ENCODE assay signal across 26 cellular contexts in genomic region chr3:72535789-72536188, GRCh38.
DNase-seq lines count a peak whose midpoint lies in the region; ATAC-seq, FAIRE-seq and TF ChIP-seq lines count a peak whose summit lies in the region.
"Had no signal": no experiment of that assay in that cellular context is flagged by ENCODE, and none has a peak within 500 bp of the region (broad histone marks: within the 10 kb centered on the region; RNA-seq: fewer than 3 reads in every experiment).

No MANE protein-coding gene starts in this region.

- H3K36me3 Mint-ChIP-seq in naive thymus-derived CD4-positive, alpha-beta T cell: peaks cover 0 to 9% (median 0%) of the 10 kb centered on the region in 5 donors
- H3K36me3 Mint-ChIP-seq: IgD-negative memory B cell had no signal

- 0 out of 2 replicates have a peak overlapping the region, but pooled peaks have one; percentile 9 for H2AFZ ChIP-seq in K562 (ENCODE audit: low read depth, low read length)

- peaks cover 0 to 13% (median 8%) of the 10 kb centered on the region in 7 donors for H3K4me1 Mint-ChIP-seq in naive thymus-derived CD4-positive, alpha-beta T cell

- peaks cover 0 to 8% (median 4%) of the 10 kb centered on the region in 5 donors for H3K27me3 Mint-ChIP-seq in naive thymus-derived CD4-positive, alpha-beta T cell

- DNase-seq in heart left ventricle (peak in 2 of 5 donors; percentile 21 to 29), left cardiac atrium (no peak), K562 (ENCODE audit: extremely low read depth in 1 of 4, low spot score in 3 of 4) (no peak), RWPE1 (ENCODE audit: low spot score) (no peak), CD1c-positive myeloid dendritic cell (ENCODE audit: extremely low spot score) (no peak), NCI-H187 (lab: John Stamatoyannopoulos, UW) (no peak)
- no peak for DNase-seq in naive thymus-derived CD4-positive, alpha-beta T cell
- DNase-seq: activated naive CD4-positive, alpha-beta T cell treated with Interleukin-2 at 50 U/mL for 16 hours; activated T-cell treated with anti-CD3 and anti-CD28 coated beads, Interleukin-2, amount 50 U/mL, for 4 hours; anterior cingulate cortex; Calu3; mammary epithelial cell; NCI-H1436; NCI-H2107; NCI-H446 treated with DMSO at 0.1 percent for 48 hours; ovary; right cardiac atrium; spleen; stimulated activated CD4-positive, alpha-beta T cell treated with anti-CD3 and anti-CD28 coated beads, Interleukin-2, amount 100 ng/mL, for 48 hours; stimulated activated naive CD4-positive, alpha-beta T cell had no signal

- H3K4me3 Mint-ChIP-seq in naive thymus-derived CD4-positive, alpha-beta T cell: no peak overlapping the region
- H3K4me3 Mint-ChIP-seq: activated T-cell treated with anti-CD3 and anti-CD28 coated beads, Interleukin-2, amount 50 U/mL, for 4 hours; IgD-negative memory B cell had no signal

- H3K27ac ChIP-seq in heart left ventricle: peak overlapping the region in 1 of 12 donors; percentile 38
- no peak overlapping the region for H3K27ac ChIP-seq in K562 (ENCODE audit: extremely low read depth, low read depth, low read length)
- no peak overlapping the region for H3K27ac ChIP-seq in naive thymus-derived CD4-positive, alpha-beta T cell (ENCODE audit: low read depth, low read length)
- no peak overlapping the region for H3K27ac ChIP-seq in RWPE1
- H3K27ac ChIP-seq: C4-2B, gastroesophageal sphincter, ovary, spleen, thoracic aorta had no signal

- no peak for TF ChIP-seq POLR2A in heart left ventricle (IDR thresholded peaks at IDR 0.05)
- no peak for TF ChIP-seq POLR2A in K562 (conservative IDR thresholded peaks at IDR 0.05)

- H3K9me3 Mint-ChIP-seq in naive thymus-derived CD4-positive, alpha-beta T cell: peaks cover 0 to 7% (median 0%) of the 10 kb centered on the region in 11 donors
- H3K9me3 Mint-ChIP-seq: activated T-cell treated with anti-CD3 and anti-CD28 coated beads, Interleukin-2, amount 50 U/mL, for 4 hours had no signal

- CTCF ChIA-PET in K562 (lab: Yijun Ruan, JAX; ENCODE audit: low intra/inter-chr PET ratio) (no interaction called here), RWPE1 (lab: Yijun Ruan, JAX) (no interaction called here)
- CTCF ChIA-PET in naive thymus-derived CD4-positive, alpha-beta T cell (lab: Charles Lee): no interaction called here

- POLR2A ChIA-PET in K562 (lab: Yijun Ruan, JAX) (interaction anchor here (0.6 kb wide), 1 partner anchor 88 kb away, joined by 3 read pairs; no protein-coding TSS in a partner anchor), RWPE1 (lab: Yijun Ruan, JAX; ENCODE audit: low non-redundant PET) (no interaction called here)
- POLR2A ChIA-PET in naive thymus-derived CD4-positive, alpha-beta T cell (lab: Charles Lee): no interaction called here

- H3K27me3 ChIP-seq in heart left ventricle (no peaks in the 10 kb centered on the region), K562 (ENCODE audit: control insufficient read depth in 2 of 2, insufficient read depth in 2 of 2, low read length in 2 of 2) (no peaks in the 10 kb centered on the region)
- H3K27me3 ChIP-seq in naive thymus-derived CD4-positive, alpha-beta T cell (ENCODE audit: control insufficient read depth in 2 of 2, insufficient read depth in 2 of 2, low read length in 2 of 2): no peaks in the 10 kb centered on the region
- H3K27me3 ChIP-seq: gastroesophageal sphincter, ovary, spleen had no signal

- no peaks in the 10 kb centered on the region for H3K9me3 ChIP-seq in heart left ventricle
- no peaks in the 10 kb centered on the region for H3K9me3 ChIP-seq in K562 (replicated peaks; ENCODE audit: control insufficient read depth, insufficient read depth, low read depth, low read length)
- H3K9me3 ChIP-seq in naive thymus-derived CD4-positive, alpha-beta T cell (ENCODE audit: control insufficient read depth in 2 of 3, low read length in 3 of 3): no peaks in the 10 kb centered on the region
- H3K9me3 ChIP-seq: gastroesophageal sphincter, ovary, spleen, thoracic aorta had no signal

- in situ Hi-C loops in K562 (cut with MboI): no loop called here

- no peaks in the 10 kb centered on the region for H3K9me1 ChIP-seq in K562 (ENCODE audit: control insufficient read depth, insufficient read depth, low read length)

- TF ChIP-seq RAD21 in K562 (CRISPR knock-in tag; conservative IDR thresholded peaks at IDR 0.05 in 1 of 2, IDR thresholded peaks at IDR 0.05 in 1 of 2): no peak

- H3K4me2 ChIP-seq in K562 (ENCODE audit: insufficient read depth, low read length): no peak overlapping the region

- intact Hi-C loops in heart left ventricle (cut with DNase I): no loop called here
- intact Hi-C loops in left cardiac atrium (cut with DNase I): no loop called here
- intact Hi-C loops in K562 (cut with micrococcal nuclease): no loop called here
- intact Hi-C loops in naive thymus-derived CD4-positive, alpha-beta T cell (cut with micrococcal nuclease): no loop called here

- 22 to 27% (median 24%) methylated on average over 7 of the region's 7 CpGs for WGBS in heart left ventricle, 4 donors
- 25% methylated on average over 5 of the region's 7 CpGs for WGBS in K562 (ENCODE audit: insufficient coverage, low coverage, missing lambda C conversion rate)

- no peak for TF ChIP-seq CTCF in heart left ventricle (IDR thresholded peaks at IDR 0.05)
- no peak for TF ChIP-seq CTCF in K562 (IDR thresholded peaks at IDR 0.05 in 2 of 3, conservative IDR thresholded peaks at IDR 0.05 in 1 of 3; ENCODE audit: insufficient read depth in 2 of 3, low read depth in 1 of 3, low read length in 3 of 3)
- TF ChIP-seq CTCF in RWPE1 (conservative IDR thresholded peaks at IDR 0.05; ENCODE audit: low read depth): no peak

- peak; percentile 47 to 84 (median 74) for ATAC-seq in heart left ventricle
- no peak for ATAC-seq in left cardiac atrium
- ATAC-seq in K562: peak; percentile 60
- ATAC-seq in naive thymus-derived CD4-positive, alpha-beta T cell: peak; percentile 27
- ATAC-seq: activated CD4-positive, CD25-positive, alpha-beta regulatory T cell treated with anti-CD3 and anti-CD28 coated beads, Interleukin-2, amount 50 U/mL, for 24 hours; gastroesophageal sphincter had no signal

- H3K4me1 ChIP-seq in heart left ventricle (peaks cover 0 to 12% (median 2%) of the 10 kb centered on the region in 12 donors), K562 (replicated peaks in 1 of 2; ENCODE audit: control insufficient read depth in 2 of 2, insufficient read depth in 2 of 2, low read length in 2 of 2) (no peaks in the 10 kb centered on the region; a peak in 1 of 5 replicates)
- H3K4me1 ChIP-seq in naive thymus-derived CD4-positive, alpha-beta T cell (ENCODE audit: control insufficient read depth in 2 of 2, insufficient read depth in 2 of 2, low read length in 2 of 2): no peaks in the 10 kb centered on the region
- H3K4me1 ChIP-seq: gastroesophageal sphincter had no signal

- BruUV-seq in K562 (replicated peaks; lab: Mats Ljungman, UMichigan): no TSS peak

- H3K79me2 ChIP-seq in K562 (ENCODE audit: control insufficient read depth, insufficient read depth, low read length): no peaks in the 10 kb centered on the region

- H3K4me3 ChIP-seq in heart left ventricle (no peak overlapping the region), K562 (no peak overlapping the region)
- H3K4me3 ChIP-seq in naive thymus-derived CD4-positive, alpha-beta T cell (ENCODE audit: low read length): no peak overlapping the region
- H3K4me3 ChIP-seq: gastroesophageal sphincter, ovary, spleen, thoracic aorta had no signal

- H3K36me3 ChIP-seq in heart left ventricle: no peaks in the 10 kb centered on the region
- H3K36me3 ChIP-seq in K562 (ENCODE audit: control insufficient read depth, insufficient read depth, low read length): no peaks in the 10 kb centered on the region
- no peaks in the 10 kb centered on the region for H3K36me3 ChIP-seq in naive thymus-derived CD4-positive, alpha-beta T cell (ENCODE audit: control insufficient read depth in 2 of 3, insufficient read depth in 3 of 3, low read length in 3 of 3)
- H3K36me3 ChIP-seq: gastroesophageal sphincter, ovary, spleen, thoracic aorta had no signal

- no peak for FAIRE-seq in K562 (lab: Jason Lieb, UNC)
- FAIRE-seq: keratinocyte had no signal

- no peak for TF ChIP-seq EP300 in K562 (IDR thresholded peaks at IDR 0.05; ENCODE audit: low read length)

- no peak overlapping the region for H3K27ac Mint-ChIP-seq in naive thymus-derived CD4-positive, alpha-beta T cell
- H3K27ac Mint-ChIP-seq: IgD-negative memory B cell had no signal

- H4K20me1 ChIP-seq in K562 (replicated peaks; ENCODE audit: control insufficient read depth, insufficient read depth, low read length): no peaks in the 10 kb centered on the region

- H3K9ac ChIP-seq in K562 (ENCODE audit: insufficient read depth in 1 of 2, low read depth in 2 of 2, low read length in 2 of 2): peak overlapping the region in 1 of 2 experiments; percentile 30; a peak in 1 of 4 replicates

TF ChIP-seq in K562, 482 proteins besides CTCF, POLR2A, EP300 and RAD21 (continues in another document):
- TF ChIP-seq, protein P1, sequence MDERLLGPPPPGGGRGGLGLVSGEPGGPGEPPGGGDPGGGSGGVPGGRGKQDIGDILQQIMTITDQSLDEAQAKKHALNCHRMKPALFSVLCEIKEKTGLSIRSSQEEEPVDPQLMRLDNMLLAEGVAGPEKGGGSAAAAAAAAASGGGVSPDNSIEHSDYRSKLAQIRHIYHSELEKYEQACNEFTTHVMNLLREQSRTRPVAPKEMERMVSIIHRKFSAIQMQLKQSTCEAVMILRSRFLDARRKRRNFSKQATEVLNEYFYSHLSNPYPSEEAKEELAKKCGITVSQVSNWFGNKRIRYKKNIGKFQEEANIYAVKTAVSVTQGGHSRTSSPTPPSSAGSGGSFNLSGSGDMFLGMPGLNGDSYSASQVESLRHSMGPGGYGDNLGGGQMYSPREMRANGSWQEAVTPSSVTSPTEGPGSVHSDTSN (CRISPR knock-in tag; IDR thresholded peaks at IDR 0.05; ENCODE audit: low read depth): no peak
- TF ChIP-seq, protein P1 (tag; conservative IDR thresholded peaks at IDR 0.05; ENCODE audit: low read depth): peak; percentile 47; the same call in 1 of the 2 replicates
- TF ChIP-seq BMI1 (IDR thresholded peaks at IDR 0.05; ENCODE audit: low read length): no peak

Comparison
In these comparisons a context has a peak if more than half of its experiments do, and no peak if none do; other contexts are left out.
1. ATAC-seq: peak in heart left ventricle (4 of 4), K562 (single experiment) and naive thymus-derived CD4-positive, alpha-beta T cell (single experiment); none in left cardiac atrium (0 of 2).